In genomic region chr18:48858676-48859075, GRCh38 we compare ENCODE assay signal across 1 cellular context.
TF ChIP-seq lines count a peak whose summit lies in the region.

No MANE protein-coding gene starts in this region.

TF ChIP-seq in IMR-90, 13 proteins besides CTCF, POLR2A, EP300 and RAD21:
- TF ChIP-seq SMC3 (IDR thresholded peaks at IDR 0.05; ENCODE audit: low read depth, low read length), result no peak
- no peak for TF ChIP-seq RFX5 (IDR thresholded peaks at IDR 0.05; ENCODE audit: low read depth, low read length)
- 0 out of 2 replicates have a peak, but pooled peaks have one; percentile 14 for TF ChIP-seq NFE2L2 (IDR thresholded peaks at IDR 0.05; ENCODE audit: low read depth, low read length)
